In genomic region chr15:46709461-46709860, GRCh38 we compare ENCODE assay signal across 34 cellular contexts.
"Had no signal": no experiment of that assay in that cellular context is flagged by ENCODE, and none has a peak within 500 bp of the region (broad histone marks: within the 10 kb centered on the region; RNA-seq: fewer than 3 reads in every experiment).

No MANE protein-coding gene starts in this region.

- H3K36me3 Mint-ChIP-seq: activated CD4-positive, alpha-beta memory T cell treated with anti-CD3 and anti-CD28 coated beads for 36 hours; activated CD8-positive, alpha-beta memory T cell treated with anti-CD3 and anti-CD28 coated beads, Interleukin-2, amount 10 ng/mL, durations not matched to agents 7 days and 5 days; activated naive CD4-positive, alpha-beta T cell treated with anti-CD3 and anti-CD28 coated beads, Interleukin-2, amount 10 ng/mL, durations not matched to agents 7 days and 5 days; activated naive CD8-positive, alpha-beta T cell; IgD-negative memory B cell; T-cell had no signal

- DNase-seq: activated B cell treated with CpG ODN at 0.5 μM for 24 hours; activated CD4-positive, alpha-beta memory T cell treated with anti-CD3 and anti-CD28 coated beads for 36 hours; activated CD4-positive, alpha-beta T cell treated with anti-CD3 and anti-CD28 coated beads for 4 hours; activated CD4-positive, alpha-beta T cell treated with anti-CD3 and anti-CD28 coated beads, Interleukin-2, amount 50 U/mL, for 1 hour; activated CD4-positive, CD25-positive, alpha-beta regulatory T cell treated with anti-CD3 and anti-CD28 coated beads, Interleukin-2, amount 50 U/mL, for 72 hours; activated CD8-positive, alpha-beta memory T cell treated with anti-CD3 and anti-CD28 coated beads for 24 hours; activated CD8-positive, alpha-beta memory T cell treated with anti-CD3 and anti-CD28 coated beads, Interleukin-2, amount 10 ng/mL, durations not matched to agents 7 days and 5 days; activated CD8-positive, alpha-beta memory T cell treated with anti-CD3 and anti-CD28 coated beads, Interleukin-2, amount 50 U/mL, for 48 hours; activated effector memory CD4-positive, alpha-beta T cell treated with Interleukin-2 at 50 U/mL for 16 hours; activated naive CD4-positive, alpha-beta T cell treated with anti-CD3 and anti-CD28 coated beads, Interleukin-2, amount 10 ng/mL, durations not matched to agents 7 days and 5 days; activated T-cell treated with anti-CD3 and anti-CD28 coated beads, Interleukin-2, amount 50 U/mL, for 48 hours; amniotic stem cell; aorta; brain microvascular endothelial cell; central memory CD4-positive, alpha-beta T cell; Kasumi-1; KBM-7; MG63; MV-4-11; NCI-H1092; NCI-H1436 treated with DMSO at 0.1 percent for 48 hours; NCI-H1694 treated with DMSO at 0.1 percent for 48 hours; NCI-H2029; NCI-H345; NCI-H524 treated with DMSO at 0.1 percent for 48 hours; OCI-M1; SHP77; SJCRH30; SK-N-SH; T-cell; T-helper 17 cell had no signal

- H3K27me3 Mint-ChIP-seq: activated B cell treated with CpG ODN at 0.5 μM for 24 hours; activated CD4-positive, alpha-beta memory T cell treated with anti-CD3 and anti-CD28 coated beads for 36 hours; activated CD8-positive, alpha-beta memory T cell treated with anti-CD3 and anti-CD28 coated beads, Interleukin-2, amount 10 ng/mL, durations not matched to agents 7 days and 5 days; activated naive CD4-positive, alpha-beta T cell treated with anti-CD3 and anti-CD28 coated beads, Interleukin-2, amount 10 ng/mL, durations not matched to agents 7 days and 5 days; activated naive CD8-positive, alpha-beta T cell; IgD-negative memory B cell; T-cell; T-helper 17 cell had no signal

- H3K4me3 Mint-ChIP-seq: activated B cell treated with CpG ODN at 0.5 μM for 24 hours; activated CD4-positive, alpha-beta memory T cell treated with anti-CD3 and anti-CD28 coated beads for 36 hours; activated CD8-positive, alpha-beta memory T cell treated with anti-CD3 and anti-CD28 coated beads, Interleukin-2, amount 10 ng/mL, durations not matched to agents 7 days and 5 days; activated naive CD4-positive, alpha-beta T cell treated with anti-CD3 and anti-CD28 coated beads, Interleukin-2, amount 10 ng/mL, durations not matched to agents 7 days and 5 days; activated naive CD8-positive, alpha-beta T cell; IgD-negative memory B cell; T-cell; T-helper 17 cell had no signal

- H3K9me3 ChIP-seq: MG63, SJCRH30, SK-N-SH had no signal

- H3K9ac ChIP-seq: SK-N-SH had no signal

- H3K27me3 ChIP-seq: brain microvascular endothelial cell, MG63 had no signal

- H3K36me3 ChIP-seq: brain microvascular endothelial cell, MG63, SJCRH30 had no signal

- H3K4me3 ChIP-seq: MG63, SJCRH30 had no signal

- H3K27ac Mint-ChIP-seq: activated B cell treated with CpG ODN at 0.5 μM for 24 hours; activated CD4-positive, alpha-beta memory T cell treated with anti-CD3 and anti-CD28 coated beads for 36 hours; activated CD8-positive, alpha-beta memory T cell treated with anti-CD3 and anti-CD28 coated beads, Interleukin-2, amount 10 ng/mL, durations not matched to agents 7 days and 5 days; activated naive CD4-positive, alpha-beta T cell treated with anti-CD3 and anti-CD28 coated beads, Interleukin-2, amount 10 ng/mL, durations not matched to agents 7 days and 5 days; activated naive CD8-positive, alpha-beta T cell; IgD-negative memory B cell; T-cell; T-helper 17 cell had no signal

- H3K4me1 Mint-ChIP-seq: activated B cell treated with CpG ODN at 0.5 μM for 24 hours; activated CD8-positive, alpha-beta memory T cell treated with anti-CD3 and anti-CD28 coated beads, Interleukin-2, amount 10 ng/mL, durations not matched to agents 7 days and 5 days; activated naive CD4-positive, alpha-beta T cell treated with anti-CD3 and anti-CD28 coated beads, Interleukin-2, amount 10 ng/mL, durations not matched to agents 7 days and 5 days; IgD-negative memory B cell; T-cell; T-helper 17 cell had no signal

- H3K27ac ChIP-seq: brain microvascular endothelial cell, SJCRH30, VCaP had no signal

- H3K4me2 ChIP-seq: SK-N-SH had no signal

- H3K4me1 ChIP-seq: SJCRH30 had no signal

- ATAC-seq: activated CD8-positive, alpha-beta memory T cell treated with anti-CD3 and anti-CD28 coated beads, Interleukin-2, amount 10 ng/mL, durations not matched to agents 7 days and 5 days; T-cell; T-helper 17 cell had no signal
